10 cellular contexts compared by ENCODE assay signal in the genomic region with DNA sequence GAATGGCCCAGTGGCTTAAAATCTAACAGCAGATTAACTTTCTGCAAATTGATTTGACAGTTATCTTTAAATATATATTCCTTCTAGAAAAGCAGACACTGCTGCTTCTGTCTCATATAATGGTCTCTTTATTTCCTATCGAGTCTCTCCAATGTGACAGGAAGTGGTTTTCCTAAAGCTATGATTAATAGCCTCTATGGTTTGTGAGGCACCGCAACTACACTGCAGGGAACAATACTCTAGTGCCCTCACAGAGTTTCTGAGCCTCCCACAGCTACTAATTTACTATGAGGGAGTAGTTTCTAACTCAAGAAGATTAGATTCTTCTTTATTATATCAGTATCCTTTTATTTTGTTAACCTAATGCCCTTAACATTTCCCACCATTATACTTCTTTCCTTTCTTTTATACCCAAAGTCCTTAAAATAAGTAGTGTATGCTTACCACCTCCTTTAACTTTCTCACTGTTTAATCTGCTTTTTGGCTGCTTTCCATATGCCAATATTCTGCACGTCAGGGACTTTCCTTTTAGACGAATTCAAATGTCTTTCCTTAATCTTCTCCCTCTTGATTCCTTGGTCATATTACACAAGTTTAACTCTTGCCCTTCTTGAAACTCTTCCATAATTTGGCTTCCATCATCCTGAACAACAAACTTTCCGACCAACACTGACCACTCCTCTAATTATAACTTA. TPM values are rescaled to one million over a fixed set of nuclear protein-coding genes. Genes with fewer than 3 reads are reported as not detected.
DNase-seq lines count a peak whose midpoint lies in the region; ATAC-seq, FAIRE-seq and TF ChIP-seq lines count a peak whose summit lies in the region.
"Had no signal": no experiment of that assay in that cellular context is flagged by ENCODE, and none has a peak within 500 bp of the region (broad histone marks: within the 10 kb centered on the region; RNA-seq: fewer than 3 reads in every experiment).

No MANE protein-coding gene starts in this region.

- H3K4me1 ChIP-seq in SJCRH30 (peaks cover 29% of the 10 kb centered on the region), endothelial cell of umbilical vein (ENCODE audit: control insufficient read depth, extremely low read depth, insufficient read depth, low read length) (peaks cover 15% of the 10 kb centered on the region), GM23338 (ENCODE audit: insufficient read depth) (no peaks in the 10 kb centered on the region)

- no peak for TF ChIP-seq POLR2A in endothelial cell of umbilical vein (IDR thresholded peaks at IDR 0.05; ENCODE audit: low read depth, low read length)

- TF ChIP-seq CTCF in endothelial cell of umbilical vein (IDR thresholded peaks at IDR 0.05; ENCODE audit: extremely low read depth in 1 of 2, insufficient read depth in 1 of 2, low read depth in 1 of 2, low read length in 2 of 2), result no peak
- no peak for TF ChIP-seq CTCF in GM23338 (conservative IDR thresholded peaks at IDR 0.05; ENCODE audit: low read depth in 2 of 2)

- H3K27ac ChIP-seq in SJCRH30, result no peak overlapping the region
- peak overlapping the region; percentile 8 for H3K27ac ChIP-seq in endothelial cell of umbilical vein (ENCODE audit: insufficient read depth, low read depth, low read length)
- no peak overlapping the region for H3K27ac ChIP-seq in GM23338 (ENCODE audit: low read depth)

- POLR2A ChIA-PET in endothelial cell of umbilical vein (lab: Charles Lee), result no interaction called here

- peaks cover 9% of the 10 kb centered on the region for H3K9me3 Mint-ChIP-seq in activated T-cell treated with anti-CD3 and anti-CD28 coated beads, Interleukin-2, amount 50 U/mL, for 4 hours
- H3K9me3 Mint-ChIP-seq in stimulated activated naive CD8-positive, alpha-beta T cell treated with anti-CD3 and anti-CD28 coated beads, Interleukin-15, Interleukin-2, amounts not matched to agents 100 ng/mL and 50 ng/mL, for 24 hours, result peaks cover 16% of the 10 kb centered on the region
- H3K9me3 Mint-ChIP-seq in GM23338, result peaks cover 14% of the 10 kb centered on the region

- CTCF ChIA-PET in endothelial cell of umbilical vein (lab: Charles Lee), result interaction anchor here (1.0 to 1.7 kb wide), 3 partner anchors 8 to 28 kb away, joined by 3 to 6 read pairs (median 5); no protein-coding TSS in a partner anchor

- H3K27me3 ChIP-seq in SJCRH30, result no peaks in the 10 kb centered on the region
- H3K27me3 ChIP-seq in endothelial cell of umbilical vein (ENCODE audit: control insufficient read depth in 2 of 2, insufficient read depth in 2 of 2, low read length in 2 of 2), result no peaks in the 10 kb centered on the region
- no peaks in the 10 kb centered on the region for H3K27me3 ChIP-seq in GM23338 (ENCODE audit: insufficient read depth)
- H3K27me3 ChIP-seq: heart right ventricle had no signal

- H3K36me3 ChIP-seq in SJCRH30, result no peaks in the 10 kb centered on the region
- H3K36me3 ChIP-seq in endothelial cell of umbilical vein (ENCODE audit: control insufficient read depth in 2 of 2, extremely low read depth in 1 of 2, insufficient read depth in 2 of 2, low read length in 2 of 2), result no peaks in the 10 kb centered on the region
- no peaks in the 10 kb centered on the region for H3K36me3 ChIP-seq in GM23338 (ENCODE audit: insufficient read depth)
- H3K36me3 ChIP-seq: heart right ventricle had no signal

- H3K9me3 ChIP-seq in SJCRH30 (replicated peaks) (peaks cover 7% of the 10 kb centered on the region), endothelial cell of umbilical vein (replicated peaks; ENCODE audit: control insufficient read depth, insufficient read depth, low read length) (peaks cover 2% of the 10 kb centered on the region)

- no peaks in the 10 kb centered on the region for H3K27me3 Mint-ChIP-seq in activated T-cell treated with anti-CD3 and anti-CD28 coated beads, Interleukin-2, amount 50 U/mL, for 4 hours (ENCODE audit: low read depth)
- no peaks in the 10 kb centered on the region for H3K27me3 Mint-ChIP-seq in stimulated activated naive CD8-positive, alpha-beta T cell treated with anti-CD3 and anti-CD28 coated beads, Interleukin-15, Interleukin-2, amounts not matched to agents 100 ng/mL and 50 ng/mL, for 24 hours
- H3K27me3 Mint-ChIP-seq in GM23338 (ENCODE audit: insufficient read depth, low read depth, poor library complexity), result peaks cover 2% of the 10 kb centered on the region

- H3K4me1 Mint-ChIP-seq in activated T-cell treated with anti-CD3 and anti-CD28 coated beads, Interleukin-2, amount 50 U/mL, for 4 hours (ENCODE audit: low read depth), result peaks cover 19% of the 10 kb centered on the region
- H3K4me1 Mint-ChIP-seq in stimulated activated naive CD8-positive, alpha-beta T cell treated with anti-CD3 and anti-CD28 coated beads, Interleukin-15, Interleukin-2, amounts not matched to agents 100 ng/mL and 50 ng/mL, for 24 hours (ENCODE audit: low read depth), result peaks cover 27% of the 10 kb centered on the region
- H3K4me1 Mint-ChIP-seq in GM23338, result peaks cover 4% of the 10 kb centered on the region; the same call in 1 of the 3 replicates

- H3K9me2 ChIP-seq in GM23338 (ENCODE audit: insufficient read depth), result no peaks in the 10 kb centered on the region

- peak overlapping the region; percentile 19 for H2AFZ ChIP-seq in endothelial cell of umbilical vein (ENCODE audit: low read depth, low read length)
- no peak overlapping the region for H2AFZ ChIP-seq in GM23338

- H3K9ac ChIP-seq in endothelial cell of umbilical vein (replicated peaks; ENCODE audit: extremely low read depth, insufficient read depth, low read length), result no peak overlapping the region

- H3K79me2 ChIP-seq in endothelial cell of umbilical vein (ENCODE audit: control insufficient read depth, insufficient read depth, low read length) (no peaks in the 10 kb centered on the region), GM23338 (replicated peaks; ENCODE audit: insufficient read depth) (no peaks in the 10 kb centered on the region)

- BruUV-seq in endothelial cell of umbilical vein (replicated peaks; lab: Mats Ljungman, UMichigan), result no TSS peak

- H3K4me2 ChIP-seq in endothelial cell of umbilical vein (ENCODE audit: insufficient read depth, low read length) (peak overlapping the region; percentile 72), GM23338 (no peak overlapping the region)

- H3F3A ChIP-seq in GM23338 (replicated peaks; ENCODE audit: low read depth), result no peaks in the 10 kb centered on the region

- H3K4me3 Mint-ChIP-seq in activated T-cell treated with anti-CD3 and anti-CD28 coated beads, Interleukin-2, amount 50 U/mL, for 4 hours, result peak overlapping the region; percentile 0
- H3K4me3 Mint-ChIP-seq in stimulated activated naive CD8-positive, alpha-beta T cell treated with anti-CD3 and anti-CD28 coated beads, Interleukin-15, Interleukin-2, amounts not matched to agents 100 ng/mL and 50 ng/mL, for 24 hours, result peak overlapping the region; percentile 21
- no peak overlapping the region for H3K4me3 Mint-ChIP-seq in GM23338
- H3K4me3 Mint-ChIP-seq: CD14-positive monocyte had no signal

- peak; percentile 99 for ATAC-seq in activated T-cell treated with anti-CD3 and anti-CD28 coated beads, Interleukin-2, amount 50 U/mL, for 4 hours
- no peak for ATAC-seq in GM23338

- peak; percentile 71 for FAIRE-seq in endothelial cell of umbilical vein (lab: Jason Lieb, UNC)

- H3K27ac Mint-ChIP-seq in stimulated activated naive CD8-positive, alpha-beta T cell treated with anti-CD3 and anti-CD28 coated beads, Interleukin-15, Interleukin-2, amounts not matched to agents 100 ng/mL and 50 ng/mL, for 24 hours, result peak overlapping the region; percentile 7
- no peak overlapping the region for H3K27ac Mint-ChIP-seq in GM23338
- H3K27ac Mint-ChIP-seq: CD14-positive monocyte had no signal

- H3K4me3 ChIP-seq in SJCRH30 (no peak overlapping the region), endothelial cell of umbilical vein (replicated peaks in 1 of 3; ENCODE audit: insufficient read depth in 1 of 3, low read depth in 1 of 3, low read length in 3 of 3) (no peak overlapping the region), GM23338 (no peak overlapping the region)
- H3K4me3 ChIP-seq: heart right ventricle had no signal

- H3K36me3 Mint-ChIP-seq in activated T-cell treated with anti-CD3 and anti-CD28 coated beads, Interleukin-2, amount 50 U/mL, for 4 hours (ENCODE audit: insufficient read depth), result peaks cover 6% of the 10 kb centered on the region
- peaks cover 2% of the 10 kb centered on the region for H3K36me3 Mint-ChIP-seq in stimulated activated naive CD8-positive, alpha-beta T cell treated with anti-CD3 and anti-CD28 coated beads, Interleukin-15, Interleukin-2, amounts not matched to agents 100 ng/mL and 50 ng/mL, for 24 hours (ENCODE audit: low read depth)
- peaks cover 9% of the 10 kb centered on the region; the same call in 2 of the 3 replicates for H3K36me3 Mint-ChIP-seq in GM23338 (ENCODE audit: low read depth)

- no peaks in the 10 kb centered on the region for H4K20me1 ChIP-seq in endothelial cell of umbilical vein (replicated peaks; ENCODE audit: control insufficient read depth, extremely low read depth, insufficient read depth, low read length)
- no peaks in the 10 kb centered on the region for H4K20me1 ChIP-seq in GM23338 (replicated peaks; ENCODE audit: insufficient read depth)

- H3K9me1 ChIP-seq in endothelial cell of umbilical vein (replicated peaks; ENCODE audit: control insufficient read depth, extremely low read depth, insufficient read depth, low read length), result no peaks in the 10 kb centered on the region

- DNase-seq in activated T-cell treated with anti-CD3 and anti-CD28 coated beads, Interleukin-2, amount 50 U/mL, for 4 hours, result no peak
- DNase-seq in activated T-cell treated with anti-CD3 and anti-CD28 coated beads for 4 hours (no peak), SJCRH30 (peak; percentile 14 to 55), endothelial cell of umbilical vein (ENCODE audit: low read depth, low spot score) (peak; percentile 79), GM23338 (ENCODE audit: low spot score) (no peak), activated gamma-delta T cell (lab: John Stamatoyannopoulos, UW) (no peak)
- no peak for DNase-seq in effector CD8-positive, alpha-beta T cell (lab: John Stamatoyannopoulos, UW)
- DNase-seq: heart right ventricle had no signal

- intact Hi-C loops in endothelial cell of umbilical vein (cut with micrococcal nuclease), result no loop called here

- dilution Hi-C loops in endothelial cell of umbilical vein (cut with MboI; ENCODE audit: extremely low pct_ligation_motif_present, low sequenced_read_pairs), result no loop called here

RNA-seq across cellular contexts. Expression of gene AHR, which starts 23.8 kb away (rescaled TPM):
- 10 to 100 TPM; 41.9 to 60.0 (median 46.6) TPM for total RNA-seq in activated T-cell treated with anti-CD3 and anti-CD28 coated beads, Interleukin-2, amount 50 U/mL, for 4 hours
- total RNA-seq in SJCRH30 (2014; rRNA removed; shearing (Covaris generic)), result not detected in 2 replicates
- total RNA-seq in endothelial cell of umbilical vein, result 29.3 and 31.8 TPM in 2 replicates
- 3.3 and 4.8 TPM in 2 replicates for polyA plus RNA-seq in endothelial cell of umbilical vein
- 5.2 and 6.8 TPM in 2 replicates for polyA plus RNA-seq in endothelial cell of umbilical vein (2011; cell fraction: cytosol; rRNA removed)
- polyA plus RNA-seq in endothelial cell of umbilical vein (2011; cell fraction: nucleus; rRNA removed), result 14.4 and 17.2 TPM in 2 replicates
- polyA plus RNA-seq in endothelial cell of umbilical vein (2012), result 9.2 and 13.9 TPM in 2 replicates
- 8.4 and 15.3 TPM in 2 replicates for polyA minus RNA-seq in endothelial cell of umbilical vein
- polyA minus RNA-seq in endothelial cell of umbilical vein (2011; cell fraction: cytosol; rRNA and poly(A)+ RNA removed), result 14.4 TPM
- polyA minus RNA-seq in endothelial cell of umbilical vein (2011; cell fraction: nucleus; rRNA and poly(A)+ RNA removed), result 44.0 and 47.0 TPM in 2 replicates
- total RNA-seq in GM23338 (2014; rRNA removed; shearing (Covaris generic)), result 12.2 and 14.9 TPM in 2 replicates
- 3.4 and 3.5 TPM in 2 replicates for polyA plus RNA-seq in GM23338 (2016; fragmentation: Nextera tagmentation; extraction: Ambion mirVana)

Comparison
In these comparisons a context has a peak if more than half of its experiments do, and no peak if none do; other contexts are left out.
1. DNase-seq: peak in SJCRH30 (2 of 2) and endothelial cell of umbilical vein (single experiment); none in activated T-cell treated with anti-CD3 and anti-CD28 coated beads, Interleukin-2, amount 50 U/mL, for 4 hours (single experiment), activated T-cell treated with anti-CD3 and anti-CD28 coated beads for 4 hours (single experiment), GM23338 (single experiment), effector CD8-positive, alpha-beta T cell (single experiment) and activated gamma-delta T cell (single experiment).
2. RNA of gene AHR, which starts 23.8 kb away (total RNA-seq): 41.9 to 60.0 TPM in activated T-cell treated with anti-CD3 and anti-CD28 coated beads, Interleukin-2, amount 50 U/mL, for 4 hours, 29.3 to 31.8 TPM in endothelial cell of umbilical vein and 12.2 to 14.9 TPM in GM23338; not detected in SJCRH30; every median in the first group is over 10 times any median in the second.